18 cellular contexts compared by ENCODE assay signal in the genomic region with DNA sequence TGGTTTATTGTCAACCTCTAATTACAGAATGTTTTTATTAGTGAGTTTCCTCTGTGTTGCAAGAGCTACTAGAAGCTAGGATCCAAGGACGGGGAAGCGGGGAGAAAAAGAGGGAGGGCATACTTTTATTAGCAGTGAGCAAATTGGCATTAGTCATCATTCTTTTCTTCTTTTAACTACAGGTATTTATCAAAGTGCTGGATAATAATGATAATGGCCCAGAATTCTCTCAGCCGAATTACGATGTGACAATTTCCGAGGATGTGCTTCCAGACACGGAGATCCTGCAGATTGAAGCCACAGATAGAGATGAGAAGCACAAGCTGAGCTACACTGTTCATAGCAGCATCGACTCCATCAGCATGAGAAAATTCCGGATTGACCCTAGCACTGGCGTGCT.
DNase-seq lines count a peak whose midpoint lies in the region; TF ChIP-seq lines count a peak whose summit lies in the region.
"Had no signal": no experiment of that assay in that cellular context is flagged by ENCODE, and none has a peak within 500 bp of the region (broad histone marks: within the 10 kb centered on the region; RNA-seq: fewer than 3 reads in every experiment).

No MANE protein-coding gene starts in this region.

- no peak overlapping the region for H3K23ac ChIP-seq in mesenchymal stem cell (ENCODE audit: low read length in 2 of 2)

- no peak overlapping the region for H4K91ac ChIP-seq in mesenchymal stem cell (ENCODE audit: low read length)

- no peak overlapping the region for H3K27ac ChIP-seq in esophagus muscularis mucosa (replicated peaks in 1 of 4)
- H3K27ac ChIP-seq in mesenchymal stem cell (ENCODE audit: low read length, poor library complexity, severe bottlenecking) = peak overlapping the region; percentile 45
- H3K27ac ChIP-seq: BLaER1 treated with 17β-estradiol and CSF1 and Interleukin-3, amounts not matched to agents 10 nM and 100 nM had no signal

- H3K79me1 ChIP-seq in mesenchymal stem cell (replicated peaks; ENCODE audit: low read length, poor library complexity, severe bottlenecking) = no peaks in the 10 kb centered on the region

- H3K4me2 ChIP-seq in mesenchymal stem cell (ENCODE audit: low read length, poor library complexity, severe bottlenecking) = no peak overlapping the region
- H3K4me2 ChIP-seq: BLaER1 treated with 17β-estradiol and CSF1 and Interleukin-3, amounts not matched to agents 10 nM and 100 nM; GM23338 had no signal

- H3K18ac ChIP-seq in mesenchymal stem cell (ENCODE audit: low read depth in 1 of 2, low read length in 2 of 2) = no peak overlapping the region

- H4K8ac ChIP-seq in mesenchymal stem cell (ENCODE audit: low read length) = no peak overlapping the region

- H2AFZ ChIP-seq in mesenchymal stem cell (ENCODE audit: low read depth, low read length) = no peak overlapping the region
- H2AFZ ChIP-seq: GM23338 had no signal

- H3K9ac ChIP-seq in mesenchymal stem cell (ENCODE audit: low read length) = no peak overlapping the region
- H3K9ac ChIP-seq: BLaER1 treated with 17β-estradiol and CSF1 and Interleukin-3, amounts not matched to agents 10 nM and 100 nM had no signal

- TF ChIP-seq POLR2A in esophagus muscularis mucosa (IDR thresholded peaks at IDR 0.05; ENCODE audit: low read depth) = no peak

- WGBS in esophagus muscularis mucosa = 94% methylated on average over 9 of the region's 9 CpGs
- WGBS in mesenchymal stem cell = 80% methylated on average over 9 of the region's 9 CpGs

- no peak for TF ChIP-seq EP300 in esophagus muscularis mucosa (IDR thresholded peaks at IDR 0.05)

- no peak overlapping the region for H2BK12ac ChIP-seq in mesenchymal stem cell (ENCODE audit: low read length in 2 of 2)

- H3K27me3 ChIP-seq in esophagus muscularis mucosa (no peaks in the 10 kb centered on the region), mesenchymal stem cell (ENCODE audit: control insufficient read depth in 1 of 2, insufficient read depth in 1 of 2, low read length in 2 of 2) (no peaks in the 10 kb centered on the region)
- H3K27me3 ChIP-seq: BLaER1 treated with 17β-estradiol and CSF1 and Interleukin-3, amounts not matched to agents 10 nM and 100 nM had no signal

- H2BK120ac ChIP-seq in mesenchymal stem cell (ENCODE audit: low read depth, low read length) = no peak overlapping the region

- H2BK15ac ChIP-seq in mesenchymal stem cell (ENCODE audit: low read depth, poor library complexity, severe bottlenecking) = no peak overlapping the region

- H3K4me3 ChIP-seq in esophagus muscularis mucosa (no peak overlapping the region), mesenchymal stem cell (ENCODE audit: insufficient read depth in 1 of 2, low read depth in 1 of 2, low read length in 2 of 2) (no peak overlapping the region)
- H3K4me3 ChIP-seq: BLaER1 treated with 17β-estradiol and CSF1 and Interleukin-3, amounts not matched to agents 10 nM and 100 nM; GM23338 had no signal

- no peak overlapping the region for H2BK5ac ChIP-seq in mesenchymal stem cell (ENCODE audit: low read depth, low read length, poor library complexity, severe bottlenecking)

- no peaks in the 10 kb centered on the region for H3K9me3 ChIP-seq in esophagus muscularis mucosa
- H3K9me3 ChIP-seq in mesenchymal stem cell (ENCODE audit: control insufficient read depth, low read length) = no peaks in the 10 kb centered on the region
- H3K9me3 ChIP-seq: BLaER1 treated with 17β-estradiol and CSF1 and Interleukin-3, amounts not matched to agents 10 nM and 100 nM had no signal

- H3K4ac ChIP-seq in mesenchymal stem cell (ENCODE audit: low read depth in 1 of 2, low read length in 2 of 2) = no peak overlapping the region

- H3K4me1 ChIP-seq in esophagus muscularis mucosa (no peaks in the 10 kb centered on the region), mesenchymal stem cell (ENCODE audit: control insufficient read depth, insufficient read depth, low read depth, low read length) (peaks cover 3% of the 10 kb centered on the region)
- H3K4me1 ChIP-seq: BLaER1 treated with 17β-estradiol and CSF1 and Interleukin-3, amounts not matched to agents 10 nM and 100 nM had no signal

- DNase-seq in EH (ENCODE audit: low read depth) (peak; percentile 3), esophagus muscularis mucosa (ENCODE audit: extremely low spot score) (peak; percentile 34), mesenchymal stem cell (no peak), NOMO-1 treated with dmso at 0.1 percent for 144 hours (lab: John Stamatoyannopoulos, UW; ENCODE audit: unreplicated experiment) (no peak), activated T-cell treated with anti-CD3 and anti-CD28 coated beads for 4 hours (no peak), NCI-H1105 treated with DMSO at 0.1 percent for 48 hours (lab: John Stamatoyannopoulos, UW) (no peak), NCI-H345 (lab: John Stamatoyannopoulos, UW) (no peak)
- DNase-seq: 8988T; CD4-positive, CD25-positive, alpha-beta regulatory T cell; CD8-positive, alpha-beta memory T cell; COR-L47; DMS 273 treated with DMSO at 0.1 percent for 48 hours; DMS53; DND-41; HCEC 1CT; IMR-90 had no signal

- intact Hi-C loops in esophagus muscularis mucosa (cut with DNase I) = no loop called here

- no peak for TF ChIP-seq CTCF in esophagus muscularis mucosa (IDR thresholded peaks at IDR 0.05)

- no peak overlapping the region for H2AK5ac ChIP-seq in mesenchymal stem cell (ENCODE audit: low read length, severe bottlenecking)

- no peaks in the 10 kb centered on the region for H3K36me3 ChIP-seq in esophagus muscularis mucosa
- no peaks in the 10 kb centered on the region for H3K36me3 ChIP-seq in mesenchymal stem cell (ENCODE audit: control insufficient read depth in 1 of 2, insufficient read depth in 2 of 2, low read depth in 1 of 2, low read length in 2 of 2)
- H3K36me3 ChIP-seq: BLaER1 treated with 17β-estradiol and CSF1 and Interleukin-3, amounts not matched to agents 10 nM and 100 nM had no signal

- no peak overlapping the region for H3K14ac ChIP-seq in mesenchymal stem cell (ENCODE audit: low read length in 2 of 2)

Comparison
In these comparisons a context has a peak if more than half of its experiments do, and no peak if none do; other contexts are left out.
1. DNase-seq: peak in EH (single experiment) and esophagus muscularis mucosa (single experiment); none in mesenchymal stem cell (single experiment), NOMO-1 treated with dmso at 0.1 percent for 144 hours (single experiment), activated T-cell treated with anti-CD3 and anti-CD28 coated beads for 4 hours (single experiment), NCI-H1105 treated with DMSO at 0.1 percent for 48 hours (single experiment) and NCI-H345 (single experiment).